In genomic region chr20:7459123-7459522, GRCh38 we compare ENCODE assay signal across 35 cellular contexts.
A peak's percentile ranks its signal among the peaks of the same experiment; 100 is the strongest.
DNase-seq lines count a peak whose midpoint lies in the region; ATAC-seq, FAIRE-seq and TF ChIP-seq lines count a peak whose summit lies in the region.
"Had no signal": no experiment of that assay in that cellular context is flagged by ENCODE, and none has a peak within 500 bp of the region (broad histone marks: within the 10 kb centered on the region; RNA-seq: fewer than 3 reads in every experiment).

No MANE protein-coding gene starts in this region.

- H3K4me3 ChIP-seq in epithelial cell of esophagus (ENCODE audit: low read length) (no peak overlapping the region), mesenchymal stem cell (ENCODE audit: insufficient read depth in 1 of 2, low read depth in 1 of 2, low read length in 2 of 2) (no peak overlapping the region), MG63 (no peak overlapping the region), pancreas (no peak overlapping the region)
- H3K4me3 ChIP-seq: Peyer's patch, smooth muscle cell had no signal

- H3K23ac ChIP-seq in mesenchymal stem cell (ENCODE audit: low read length in 2 of 2): no peak overlapping the region

- H2BK120ac ChIP-seq in mesenchymal stem cell (ENCODE audit: low read depth, low read length): no peak overlapping the region

- H3K9ac ChIP-seq in mesenchymal stem cell (ENCODE audit: low read length): peak overlapping the region; percentile 54

- H3K9me3 ChIP-seq in mesenchymal stem cell (ENCODE audit: control insufficient read depth, low read length): no peaks in the 10 kb centered on the region
- peaks cover 3% of the 10 kb centered on the region; the same call in 1 of the 2 replicates for H3K9me3 ChIP-seq in MG63
- no peaks in the 10 kb centered on the region for H3K9me3 ChIP-seq in pancreas
- H3K9me3 ChIP-seq: Peyer's patch had no signal

- H2BK12ac ChIP-seq in mesenchymal stem cell (ENCODE audit: low read length in 2 of 2): no peak overlapping the region

- CTCF ChIA-PET in RWPE1 (lab: Yijun Ruan, JAX): interaction anchor here (0.7 kb wide), 1 partner anchor 13 kb away, joined by 3 read pairs; no protein-coding TSS in a partner anchor

- H2AK5ac ChIP-seq in mesenchymal stem cell (ENCODE audit: low read length, severe bottlenecking): no peak overlapping the region

- H3K4me2 ChIP-seq in mesenchymal stem cell (ENCODE audit: low read length, poor library complexity, severe bottlenecking): no peak overlapping the region
- H3K4me2 ChIP-seq: smooth muscle cell had no signal

- H3K36me3 ChIP-seq in mesenchymal stem cell (ENCODE audit: control insufficient read depth in 1 of 2, insufficient read depth in 2 of 2, low read depth in 1 of 2, low read length in 2 of 2) (no peaks in the 10 kb centered on the region), MG63 (no peaks in the 10 kb centered on the region), pancreas (no peaks in the 10 kb centered on the region)
- H3K36me3 ChIP-seq: brain microvascular endothelial cell, Peyer's patch had no signal

- H3K14ac ChIP-seq in mesenchymal stem cell (ENCODE audit: low read length in 2 of 2): no peak overlapping the region

- no peak for TF ChIP-seq CTCF in RWPE1 (conservative IDR thresholded peaks at IDR 0.05; ENCODE audit: low read depth)
- TF ChIP-seq CTCF in epithelial cell of esophagus (IDR thresholded peaks at IDR 0.05; ENCODE audit: insufficient read depth, low read depth, low read length, missing control alignments): no peak
- TF ChIP-seq CTCF in pancreas (IDR thresholded peaks at IDR 0.05): no peak

- no peak overlapping the region for H2BK5ac ChIP-seq in mesenchymal stem cell (ENCODE audit: low read depth, low read length, poor library complexity, severe bottlenecking)

- no peak overlapping the region for H4K8ac ChIP-seq in mesenchymal stem cell (ENCODE audit: low read length)

- H2BK15ac ChIP-seq in mesenchymal stem cell (ENCODE audit: low read depth, poor library complexity, severe bottlenecking): no peak overlapping the region

- H3K18ac ChIP-seq in mesenchymal stem cell (ENCODE audit: low read depth in 1 of 2, low read length in 2 of 2): no peak overlapping the region

- no peaks in the 10 kb centered on the region for H3K79me1 ChIP-seq in mesenchymal stem cell (replicated peaks; ENCODE audit: low read length, poor library complexity, severe bottlenecking)

- no peak overlapping the region for H3K4ac ChIP-seq in mesenchymal stem cell (ENCODE audit: low read depth in 1 of 2, low read length in 2 of 2)

- DNase-seq in NCI-H1092 treated with DMSO at 0.1 percent for 48 hours (lab: John Stamatoyannopoulos, UW) (peak; percentile 6), NCI-H1092 (lab: John Stamatoyannopoulos, UW) (no peak), RWPE1 (ENCODE audit: low spot score) (peak; percentile 2), epithelial cell of esophagus (ENCODE audit: low read depth) (peak; percentile 8), mesenchymal stem cell (peak; percentile 13), MG63 (no peak), pancreas (no peak)
- DNase-seq in activated CD8-positive, alpha-beta memory T cell treated with anti-CD3 and anti-CD28 coated beads, Interleukin-2, amount 50 U/mL, for 48 hours: no peak
- DNase-seq: activated CD8-positive, alpha-beta T cell treated with anti-CD3 and anti-CD28 coated beads for 36 hours; activated effector memory CD4-positive, alpha-beta T cell treated with Interleukin-2 at 50 U/mL for 16 hours; activated T-cell treated with anti-CD3 and anti-CD28 coated beads for 4 hours; AML-193; brain microvascular endothelial cell; CD8-positive, alpha-beta T cell; foreskin keratinocyte; KBM-7; midbrain; naive thymus-derived CD8-positive, alpha-beta T cell; NCI-H1048; NCI-H2029; NCI-H446; NK-92 treated with Interleukin-12 subunit alpha and Interleukin-12 subunit beta, amount 100 ng/mL, for 24 hours; occipital lobe; Peyer's patch; stimulated activated CD4-positive, alpha-beta T cell treated with anti-CD3 and anti-CD28 coated beads, Interleukin-2, amount 100 ng/mL, for 48 hours; T-helper 1 cell had no signal

- POLR2A ChIA-PET in RWPE1 (lab: Yijun Ruan, JAX; ENCODE audit: low non-redundant PET): no interaction called here

- intact Hi-C loops in pancreas (cut with DNase I): no loop called here

- H2AFZ ChIP-seq in mesenchymal stem cell (ENCODE audit: low read depth, low read length): no peak overlapping the region

- no peak for ATAC-seq in pancreas
- ATAC-seq: activated CD4-positive, CD25-positive, alpha-beta regulatory T cell treated with anti-CD3 and anti-CD28 coated beads, Interleukin-2, amount 50 U/mL, for 24 hours; activated CD8-positive, alpha-beta T cell treated with anti-CD3 and anti-CD28 coated beads for 36 hours; CD8-positive, alpha-beta T cell; foreskin keratinocyte; naive thymus-derived CD8-positive, alpha-beta T cell; stimulated activated effector memory CD8-positive, alpha-beta T cell treated with anti-CD3 and anti-CD28 coated beads, Interleukin-12 subunit alpha, Interleukin-12 subunit beta, amount 100 ng/mL, for 72 hours had no signal

- H3K27me3 ChIP-seq in mesenchymal stem cell (ENCODE audit: control insufficient read depth in 1 of 2, insufficient read depth in 1 of 2, low read length in 2 of 2) (no peaks in the 10 kb centered on the region), MG63 (no peaks in the 10 kb centered on the region), pancreas (no peaks in the 10 kb centered on the region)
- H3K27me3 ChIP-seq: brain microvascular endothelial cell, foreskin keratinocyte, Peyer's patch had no signal

- peak overlapping the region; percentile 15 for H4K91ac ChIP-seq in mesenchymal stem cell (ENCODE audit: low read length)

- no peak for FAIRE-seq in pancreas (lab: Jason Lieb, UNC)
- FAIRE-seq: endometrium, G401.6, H1, HTR-8/SVneo, TTC549 had no signal

- H3K27ac ChIP-seq in RWPE1 (no peak overlapping the region), mesenchymal stem cell (ENCODE audit: low read length, poor library complexity, severe bottlenecking) (no peak overlapping the region), pancreas (no peak overlapping the region)
- H3K27ac ChIP-seq: 22Rv1, brain microvascular endothelial cell, foreskin keratinocyte, Peyer's patch had no signal

- H3K4me1 ChIP-seq in mesenchymal stem cell (ENCODE audit: control insufficient read depth, insufficient read depth, low read depth, low read length) (no peaks in the 10 kb centered on the region), pancreas (no peaks in the 10 kb centered on the region)
- H3K4me1 ChIP-seq: foreskin keratinocyte, Peyer's patch had no signal

Comparison
In these comparisons a context has a peak if more than half of its experiments do, and no peak if none do; other contexts are left out.
1. DNase-seq: peak in NCI-H1092 treated with DMSO at 0.1 percent for 48 hours (single experiment), RWPE1 (single experiment), epithelial cell of esophagus (single experiment) and mesenchymal stem cell (single experiment); none in NCI-H1092 (single experiment), activated CD8-positive, alpha-beta memory T cell treated with anti-CD3 and anti-CD28 coated beads, Interleukin-2, amount 50 U/mL, for 48 hours (single experiment), MG63 (single experiment) and pancreas (0 of 6).